In the genomic region with DNA sequence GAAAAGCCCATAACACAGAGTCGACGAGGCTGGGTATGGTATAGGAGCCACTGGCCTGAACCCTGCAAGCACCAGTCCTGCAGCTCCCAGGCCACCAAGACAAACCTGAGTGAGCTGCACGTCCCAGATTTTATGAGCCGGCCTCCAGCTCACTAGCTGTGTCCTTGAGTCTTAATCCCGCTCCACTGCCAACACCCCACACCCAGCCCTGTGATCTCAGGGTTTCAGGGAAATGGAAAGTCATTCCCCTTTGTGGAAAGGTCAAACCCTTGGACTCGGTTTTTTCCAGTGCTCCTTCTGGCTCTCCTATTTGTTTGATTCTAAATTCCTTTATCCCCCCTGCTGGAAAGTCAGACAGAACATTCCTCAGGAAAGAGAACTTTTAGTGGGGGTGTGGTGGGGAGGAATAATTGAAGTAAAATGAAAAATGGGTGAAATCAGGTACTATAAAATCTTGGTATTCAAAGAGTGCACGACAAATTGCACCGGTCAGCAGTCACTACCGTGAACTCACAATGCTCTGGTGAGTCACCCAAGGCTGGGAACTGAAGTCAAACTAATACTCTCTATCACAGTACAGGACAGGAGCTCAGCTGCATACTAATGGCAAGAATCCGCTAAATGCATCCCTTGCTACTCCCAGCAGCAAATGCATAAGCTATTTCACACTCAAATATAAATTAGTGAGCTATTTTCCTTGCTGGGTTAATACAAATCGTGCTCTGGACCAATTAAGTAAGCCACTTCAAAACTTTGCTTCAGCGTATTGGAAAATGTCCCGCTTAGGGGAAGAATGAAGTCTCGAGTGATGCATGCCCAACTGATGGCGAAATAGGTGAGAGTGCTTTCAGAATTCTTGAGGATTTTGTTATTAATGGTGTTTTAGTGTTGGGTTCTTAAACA, we compare ENCODE assay signal across 7 cellular contexts. TPM values are rescaled to one million over a fixed set of nuclear protein-coding genes. Genes with fewer than 3 reads are reported as not detected.
A peak's percentile ranks its signal among the peaks of the same experiment; 100 is the strongest.
DNase-seq lines count a peak whose midpoint lies in the region; ATAC-seq and TF ChIP-seq lines count a peak whose summit lies in the region.

No MANE protein-coding gene starts in this region.

- peak; percentile 56 to 63 for TF ChIP-seq RAD21 in liver (IDR thresholded peaks at IDR 0.05)

- ATAC-seq in HG03565 (IDR thresholded peaks at IDR 0.05; ENCODE audit: unreplicated experiment) (no peak), GM21423 (IDR thresholded peaks at IDR 0.05; ENCODE audit: unreplicated experiment) (no peak)

- H3K9me3 ChIP-seq in KOPT-K1 (ENCODE audit: insufficient read depth, low read length, poor library complexity, severe bottlenecking): no peaks in the 10 kb centered on the region
- no peaks in the 10 kb centered on the region for H3K9me3 ChIP-seq in liver (ENCODE audit: control insufficient read depth in 4 of 4, low read length in 3 of 4)
- H3K9me3 ChIP-seq in tibial nerve: no peaks in the 10 kb centered on the region

- peaks cover 26% of the 10 kb centered on the region for H3K36me3 ChIP-seq in KOPT-K1 (ENCODE audit: insufficient read depth, low read length)
- no peaks in the 10 kb centered on the region for H3K36me3 ChIP-seq in liver (ENCODE audit: control insufficient read depth in 4 of 4, insufficient read depth in 3 of 4, low read depth in 1 of 4, low read length in 3 of 4)
- peaks cover 0 to 6% (median 0%) of the 10 kb centered on the region in 3 donors for H3K36me3 ChIP-seq in tibial nerve

- peaks cover 26 to 41% (median 34%) of the 10 kb centered on the region in 4 donors for H3K4me1 ChIP-seq in liver (ENCODE audit: control insufficient read depth in 4 of 4, insufficient read depth in 4 of 4, low read length in 3 of 4)
- peaks cover 0 to 48% (median 39%) of the 10 kb centered on the region in 4 donors for H3K4me1 ChIP-seq in tibial nerve

- H3K9me3 Mint-ChIP-seq in brain: no peaks in the 10 kb centered on the region

- WGBS in liver: 44% methylated on average over 15 of the region's 15 CpGs
- 35 to 36% methylated on average over 15 of the region's 15 CpGs for WGBS in tibial nerve, 2 donors

- peak overlapping the region; percentile 1 to 65 (median 61) for H3K4me3 Mint-ChIP-seq in brain

- peaks cover 40% of the 10 kb centered on the region for H3K4me1 Mint-ChIP-seq in brain

- TF ChIP-seq EP300 in tibial nerve (IDR thresholded peaks at IDR 0.05): peak in 1 of 2 donors; percentile 36

- TF ChIP-seq POLR2A in tibial nerve (IDR thresholded peaks at IDR 0.05): no peak

- peaks cover 7% of the 10 kb centered on the region for H3K36me3 Mint-ChIP-seq in brain

- H3K27ac Mint-ChIP-seq in brain: peak overlapping the region in 4 of 5 experiments; percentile 67 to 99 (median 84)

- H3K27me3 Mint-ChIP-seq in brain: no peaks in the 10 kb centered on the region

- peak overlapping the region; percentile 52 to 64 for H3K9ac ChIP-seq in liver (ENCODE audit: low read depth in 1 of 2, low read length in 2 of 2)

- no peaks in the 10 kb centered on the region for H3K27me3 ChIP-seq in liver (ENCODE audit: control insufficient read depth in 4 of 4, insufficient read depth in 4 of 4, low read length in 3 of 4)
- H3K27me3 ChIP-seq in tibial nerve: no peaks in the 10 kb centered on the region

- H3K4me3 ChIP-seq in liver (ENCODE audit: low read depth in 1 of 3, low read length in 3 of 3) (no peak overlapping the region), tibial nerve (no peak overlapping the region)

- TF ChIP-seq CTCF in brain (conservative IDR thresholded peaks at IDR 0.05) (no peak), liver (IDR thresholded peaks at IDR 0.05; ENCODE audit: low read depth, low read length, missing input control) (no peak), tibial nerve (IDR thresholded peaks at IDR 0.05) (no peak)

- DNase-seq in tibial nerve (ENCODE audit: low spot score in 2 of 2): no peak
- DNase-seq in SKM-1 treated with dmso at 0.1 percent for 144 hours (lab: John Stamatoyannopoulos, UW; ENCODE audit: unreplicated experiment): no peak

- H3K27ac ChIP-seq in KOPT-K1 (ENCODE audit: low read depth, low read length, poor library complexity, severe bottlenecking): peak overlapping the region; percentile 80
- H3K27ac ChIP-seq in liver (ENCODE audit: low read depth in 1 of 2, low read length in 2 of 2): peak overlapping the region; percentile 72 to 93
- peak overlapping the region in 3 of 4 donors; percentile 75 to 88 (median 75) for H3K27ac ChIP-seq in tibial nerve

TF ChIP-seq in liver, 16 proteins besides CTCF, POLR2A, EP300 and RAD21:
- peak; percentile 88 for TF ChIP-seq SP1 (IDR thresholded peaks at IDR 0.05)
- TF ChIP-seq, protein P1, sequence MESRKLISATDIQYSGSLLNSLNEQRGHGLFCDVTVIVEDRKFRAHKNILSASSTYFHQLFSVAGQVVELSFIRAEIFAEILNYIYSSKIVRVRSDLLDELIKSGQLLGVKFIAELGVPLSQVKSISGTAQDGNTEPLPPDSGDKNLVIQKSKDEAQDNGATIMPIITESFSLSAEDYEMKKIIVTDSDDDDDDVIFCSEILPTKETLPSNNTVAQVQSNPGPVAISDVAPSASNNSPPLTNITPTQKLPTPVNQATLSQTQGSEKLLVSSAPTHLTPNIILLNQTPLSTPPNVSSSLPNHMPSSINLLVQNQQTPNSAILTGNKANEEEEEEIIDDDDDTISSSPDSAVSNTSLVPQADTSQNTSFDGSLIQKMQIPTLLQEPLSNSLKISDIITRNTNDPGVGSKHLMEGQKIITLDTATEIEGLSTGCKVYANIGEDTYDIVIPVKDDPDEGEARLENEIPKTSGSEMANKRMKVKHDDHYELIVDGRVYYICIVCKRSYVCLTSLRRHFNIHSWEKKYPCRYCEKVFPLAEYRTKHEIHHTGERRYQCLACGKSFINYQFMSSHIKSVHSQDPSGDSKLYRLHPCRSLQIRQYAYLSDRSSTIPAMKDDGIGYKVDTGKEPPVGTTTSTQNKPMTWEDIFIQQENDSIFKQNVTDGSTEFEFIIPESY (IDR thresholded peaks at IDR 0.05): peak; percentile 41
- TF ChIP-seq JUND (IDR thresholded peaks at IDR 0.05): peak; percentile 96 to 97
- TF ChIP-seq, protein P2, sequence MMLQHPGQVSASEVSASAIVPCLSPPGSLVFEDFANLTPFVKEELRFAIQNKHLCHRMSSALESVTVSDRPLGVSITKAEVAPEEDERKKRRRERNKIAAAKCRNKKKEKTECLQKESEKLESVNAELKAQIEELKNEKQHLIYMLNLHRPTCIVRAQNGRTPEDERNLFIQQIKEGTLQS (IDR thresholded peaks at IDR 0.05): peak; percentile 87
- TF ChIP-seq, protein P3, sequence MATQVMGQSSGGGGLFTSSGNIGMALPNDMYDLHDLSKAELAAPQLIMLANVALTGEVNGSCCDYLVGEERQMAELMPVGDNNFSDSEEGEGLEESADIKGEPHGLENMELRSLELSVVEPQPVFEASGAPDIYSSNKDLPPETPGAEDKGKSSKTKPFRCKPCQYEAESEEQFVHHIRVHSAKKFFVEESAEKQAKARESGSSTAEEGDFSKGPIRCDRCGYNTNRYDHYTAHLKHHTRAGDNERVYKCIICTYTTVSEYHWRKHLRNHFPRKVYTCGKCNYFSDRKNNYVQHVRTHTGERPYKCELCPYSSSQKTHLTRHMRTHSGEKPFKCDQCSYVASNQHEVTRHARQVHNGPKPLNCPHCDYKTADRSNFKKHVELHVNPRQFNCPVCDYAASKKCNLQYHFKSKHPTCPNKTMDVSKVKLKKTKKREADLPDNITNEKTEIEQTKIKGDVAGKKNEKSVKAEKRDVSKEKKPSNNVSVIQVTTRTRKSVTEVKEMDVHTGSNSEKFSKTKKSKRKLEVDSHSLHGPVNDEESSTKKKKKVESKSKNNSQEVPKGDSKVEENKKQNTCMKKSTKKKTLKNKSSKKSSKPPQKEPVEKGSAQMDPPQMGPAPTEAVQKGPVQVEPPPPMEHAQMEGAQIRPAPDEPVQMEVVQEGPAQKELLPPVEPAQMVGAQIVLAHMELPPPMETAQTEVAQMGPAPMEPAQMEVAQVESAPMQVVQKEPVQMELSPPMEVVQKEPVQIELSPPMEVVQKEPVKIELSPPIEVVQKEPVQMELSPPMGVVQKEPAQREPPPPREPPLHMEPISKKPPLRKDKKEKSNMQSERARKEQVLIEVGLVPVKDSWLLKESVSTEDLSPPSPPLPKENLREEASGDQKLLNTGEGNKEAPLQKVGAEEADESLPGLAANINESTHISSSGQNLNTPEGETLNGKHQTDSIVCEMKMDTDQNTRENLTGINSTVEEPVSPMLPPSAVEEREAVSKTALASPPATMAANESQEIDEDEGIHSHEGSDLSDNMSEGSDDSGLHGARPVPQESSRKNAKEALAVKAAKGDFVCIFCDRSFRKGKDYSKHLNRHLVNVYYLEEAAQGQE (IDR thresholded peaks at IDR 0.05): peak; percentile 78
- TF ChIP-seq EGR1 (IDR thresholded peaks at IDR 0.05; ENCODE audit: low read depth in 2 of 2): peak in 1 of 2 donors; percentile 56
- no peak for TF ChIP-seq FOXA2 (IDR thresholded peaks at IDR 0.05)
- peak; percentile 48 for TF ChIP-seq YY1 (IDR thresholded peaks at IDR 0.05)
- no peak for TF ChIP-seq GABPA (IDR thresholded peaks at IDR 0.05 in 1 of 2, conservative IDR thresholded peaks at IDR 0.05 in 1 of 2)
- TF ChIP-seq FOXA1 (IDR thresholded peaks at IDR 0.05): no peak
- TF ChIP-seq RXRA (IDR thresholded peaks at IDR 0.05): peak; percentile 95 to 96
- TF ChIP-seq NR2F2 (IDR thresholded peaks at IDR 0.05): peak; percentile 97
- peak; percentile 54 for TF ChIP-seq TAF1 (conservative IDR thresholded peaks at IDR 0.05)
- TF ChIP-seq, protein P4, sequence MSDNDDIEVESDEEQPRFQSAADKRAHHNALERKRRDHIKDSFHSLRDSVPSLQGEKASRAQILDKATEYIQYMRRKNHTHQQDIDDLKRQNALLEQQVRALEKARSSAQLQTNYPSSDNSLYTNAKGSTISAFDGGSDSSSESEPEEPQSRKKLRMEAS (IDR thresholded peaks at IDR 0.05): peak; percentile 60
- peak; percentile 88 for TF ChIP-seq HNF4A (conservative IDR thresholded peaks at IDR 0.05)
- peak; percentile 51 for TF ChIP-seq HNF4G (IDR thresholded peaks at IDR 0.05)

RNA-seq across cellular contexts. Expression of a gene that starts 9.0 kb away (rescaled TPM):
- polyA plus RNA-seq in brain (ENCODE audit: insufficient read depth, low read depth, low replicate concordance) (9.0 TPM), liver (1 to 10 TPM; 3.6 to 6.6 TPM)
- total RNA-seq in liver (10 to 100 TPM in 1 of 2 donors, 1 to 10 TPM in 1; 1.3 to 28.4 TPM), tibial nerve (1 to 10 TPM; 6.1 to 9.8 (median 9.0) TPM)
